ENCODE assay signal across 20 cellular contexts in the genomic region with DNA sequence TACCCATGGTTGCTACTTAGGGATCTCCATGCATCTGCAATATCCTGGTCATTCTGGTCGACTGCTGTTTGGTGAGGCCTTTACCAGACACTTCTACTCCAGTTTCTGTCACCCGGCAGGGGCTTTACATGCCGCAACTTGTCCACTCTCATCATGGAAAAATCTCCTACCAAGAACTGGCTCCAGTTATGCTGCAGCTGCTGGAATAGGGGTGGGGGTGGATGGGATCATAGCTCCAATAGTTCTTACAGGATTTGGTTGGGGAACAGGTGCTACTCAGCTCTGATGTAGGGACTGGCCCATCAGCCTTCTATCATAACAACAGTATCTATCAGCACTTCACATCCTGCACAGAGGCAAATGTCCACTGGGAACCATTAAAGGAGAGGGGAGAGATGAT. TPM values are rescaled to one million over a fixed set of nuclear protein-coding genes. Genes with fewer than 3 reads are reported as not detected.
DNase-seq lines count a peak whose midpoint lies in the region; ATAC-seq and TF ChIP-seq lines count a peak whose summit lies in the region.
"Had no signal": no experiment of that assay in that cellular context is flagged by ENCODE, and none has a peak within 500 bp of the region (broad histone marks: within the 10 kb centered on the region; RNA-seq: fewer than 3 reads in every experiment).

No MANE protein-coding gene starts in this region.

- H3K27ac ChIP-seq in gastrocnemius medialis: peak overlapping the region; percentile 93 to 98 (median 96)
- H3K27ac ChIP-seq: A549, GM23248 had no signal

- TF ChIP-seq CTCF in gastrocnemius medialis (IDR thresholded peaks at IDR 0.05 in 4 of 5, conservative IDR thresholded peaks at IDR 0.05 in 1 of 5): no peak

- ATAC-seq in gastrocnemius medialis (no peak), GM18907 (IDR thresholded peaks at IDR 0.05; ENCODE audit: unreplicated experiment) (no peak), left cardiac atrium (no peak)
- ATAC-seq: A549, Panc1 had no signal

- in situ Hi-C loops in gastrocnemius medialis (cut with MboI; ENCODE audit: low sequenced_read_pairs in 4 of 4): loop anchor here in 1 of 4 donors (5.0 to 10.0 kb wide), 2 partner anchors 49 to 157 kb away; a partner anchor contains a TSS

- no peaks in the 10 kb centered on the region for H3K9me3 ChIP-seq in gastrocnemius medialis
- H3K9me3 ChIP-seq: A549, HAP-1, MG63 had no signal

- no peaks in the 10 kb centered on the region for H3K36me3 ChIP-seq in gastrocnemius medialis
- H3K36me3 ChIP-seq: HAP-1, MG63 had no signal

- no peak overlapping the region for H3K4me3 ChIP-seq in gastrocnemius medialis
- H3K4me3 ChIP-seq: A549, GM23248, HAP-1, MG63 had no signal

- no peaks in the 10 kb centered on the region for H3K27me3 ChIP-seq in gastrocnemius medialis
- H3K27me3 ChIP-seq: MG63 had no signal

- DNase-seq in NCI-H187 (lab: John Stamatoyannopoulos, UW): peak; percentile 33 to 47
- DNase-seq in NCI-H187 treated with DMSO at 0.1 percent for 48 hours (lab: John Stamatoyannopoulos, UW): no peak
- DNase-seq in NCI-H146 treated with DMSO at 0.1 percent for 48 hours (lab: John Stamatoyannopoulos, UW; ENCODE audit: unreplicated experiment): peak; percentile 13
- peak; percentile 72 to 87 for DNase-seq in SHP77 (lab: John Stamatoyannopoulos, UW)
- no peak for DNase-seq in gastrocnemius medialis
- DNase-seq in left cardiac atrium: no peak
- no peak for DNase-seq in activated CD4-positive, alpha-beta T cell treated with anti-CD3 and anti-CD28 coated beads for 1 hour
- DNase-seq: CD4-positive, alpha-beta T cell; GF-D8; GM23248; IMR-90; Karpas-422; MG63; NCI-H1048; NCI-H1930 had no signal

- peaks cover 78 to 93% of the 10 kb centered on the region in 2 donors for H3K4me1 ChIP-seq in gastrocnemius medialis
- H3K4me1 ChIP-seq: HAP-1 had no signal

- intact Hi-C loops in gastrocnemius medialis (cut with DNase I; ENCODE audit: low total_unique reads) (no loop called here), left cardiac atrium (cut with DNase I) (loop anchor here (5.0 to 10.0 kb wide), 2 partner anchors 49 to 157 kb away; a partner anchor contains a TSS)

- TF ChIP-seq POLR2A in gastrocnemius medialis (IDR thresholded peaks at IDR 0.05): no peak

RNA-seq across cellular contexts. Expression of a gene that starts 51.6 kb away (rescaled TPM):
- total RNA-seq in gastrocnemius medialis (100 to 1,000 TPM; 123 to 554 (median 266) TPM), left cardiac atrium (10 to 100 TPM; 58.2 to 63.6 TPM)
- total RNA-seq: T-helper 2 cell treated with Interferon-gamma antibody and Interleukin-4, amounts not matched to agents 100 ng/mL and 5 ng/mL, for 36 hours had no signal

Comparison
In these comparisons a context has a peak if more than half of its experiments do, and no peak if none do; other contexts are left out.
1. DNase-seq: peak in NCI-H187 (2 of 2), NCI-H146 treated with DMSO at 0.1 percent for 48 hours (single experiment) and SHP77 (2 of 2); none in NCI-H187 treated with DMSO at 0.1 percent for 48 hours (single experiment), gastrocnemius medialis (0 of 2), left cardiac atrium (single experiment) and activated CD4-positive, alpha-beta T cell treated with anti-CD3 and anti-CD28 coated beads for 1 hour (single experiment).